In genomic region chr20:41512624-41513023, GRCh38 we compare ENCODE assay signal across 1 cellular context.
TF ChIP-seq lines count a peak whose summit lies in the region.

No MANE protein-coding gene starts in this region.

TF ChIP-seq in GM12878, 131 proteins besides CTCF, POLR2A, EP300 and RAD21 (continued from another document):
- no peak for TF ChIP-seq USF1 (IDR thresholded peaks at IDR 0.05; ENCODE audit: borderline replicate concordance, extremely low read length, insufficient read depth, low read depth, low read length)
- no peak for TF ChIP-seq ELK1 (IDR thresholded peaks at IDR 0.05; ENCODE audit: low read depth, low read length)
- TF ChIP-seq TBL1XR1 (IDR thresholded peaks at IDR 0.05; ENCODE audit: low read depth, low read length), result no peak
